1 cellular context compared by ENCODE assay signal in the genomic region with DNA sequence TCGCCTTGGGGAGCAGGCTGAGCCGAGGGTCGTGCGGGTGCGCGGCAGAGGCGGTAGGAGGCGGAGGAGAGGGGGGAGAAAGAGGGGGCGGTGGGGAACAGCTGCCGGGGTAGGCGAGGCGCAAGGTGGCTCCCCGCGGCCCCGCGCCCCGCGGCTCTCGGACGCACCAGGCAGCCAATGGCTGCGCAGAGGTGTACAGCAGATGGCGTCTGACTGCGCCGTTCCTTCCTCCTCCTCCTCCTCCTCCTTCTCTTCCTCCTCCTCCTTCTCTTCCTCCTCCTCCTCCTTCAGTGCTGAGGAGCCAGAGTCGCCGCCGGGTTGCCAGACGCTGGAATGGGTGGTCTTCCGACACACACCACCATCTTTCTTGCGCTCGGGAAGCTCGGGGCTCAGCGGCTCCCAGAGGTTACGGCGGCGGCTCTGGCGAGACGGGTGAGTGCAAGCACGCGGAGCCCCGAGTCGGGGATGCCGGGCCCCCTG.
TF ChIP-seq lines count a peak whose summit lies in the region.

Gene THSD7B, plus strand, starts transcription at position 290 of the 480 bp plus-strand sequence. CDS start 116,634 bp downstream, outside the sequence.

TF ChIP-seq in H1, 55 proteins besides CTCF, POLR2A, EP300 and RAD21:
- TF ChIP-seq SUZ12 (IDR thresholded peaks at IDR 0.05; ENCODE audit: low read length): peak; percentile 76
- no peak for TF ChIP-seq HDAC2 (IDR thresholded peaks at IDR 0.05; ENCODE audit: borderline replicate concordance in 1 of 2, low read depth in 2 of 2, low read length in 2 of 2)
- TF ChIP-seq ASH2L (IDR thresholded peaks at IDR 0.05; ENCODE audit: low read length): peak; percentile 18
- peak; percentile 22 for TF ChIP-seq RNF2 (IDR thresholded peaks at IDR 0.05; ENCODE audit: borderline replicate concordance, low read depth, low read length, missing control alignments, poor library complexity, severe bottlenecking)
- no peak for TF ChIP-seq TEAD4 (IDR thresholded peaks at IDR 0.05; ENCODE audit: low read depth, low read length)
- TF ChIP-seq KDM4A (IDR thresholded peaks at IDR 0.05; ENCODE audit: low read depth, low read length, severe bottlenecking): peak; percentile 78
- TF ChIP-seq MAX (IDR thresholded peaks at IDR 0.05): 0 out of 2 replicates have a peak, but pooled peaks have one; percentile 4
- peak; percentile 71 for TF ChIP-seq EZH2 (IDR thresholded peaks at IDR 0.05; ENCODE audit: low read depth, low read length, severe bottlenecking)
